In the genomic region with DNA sequence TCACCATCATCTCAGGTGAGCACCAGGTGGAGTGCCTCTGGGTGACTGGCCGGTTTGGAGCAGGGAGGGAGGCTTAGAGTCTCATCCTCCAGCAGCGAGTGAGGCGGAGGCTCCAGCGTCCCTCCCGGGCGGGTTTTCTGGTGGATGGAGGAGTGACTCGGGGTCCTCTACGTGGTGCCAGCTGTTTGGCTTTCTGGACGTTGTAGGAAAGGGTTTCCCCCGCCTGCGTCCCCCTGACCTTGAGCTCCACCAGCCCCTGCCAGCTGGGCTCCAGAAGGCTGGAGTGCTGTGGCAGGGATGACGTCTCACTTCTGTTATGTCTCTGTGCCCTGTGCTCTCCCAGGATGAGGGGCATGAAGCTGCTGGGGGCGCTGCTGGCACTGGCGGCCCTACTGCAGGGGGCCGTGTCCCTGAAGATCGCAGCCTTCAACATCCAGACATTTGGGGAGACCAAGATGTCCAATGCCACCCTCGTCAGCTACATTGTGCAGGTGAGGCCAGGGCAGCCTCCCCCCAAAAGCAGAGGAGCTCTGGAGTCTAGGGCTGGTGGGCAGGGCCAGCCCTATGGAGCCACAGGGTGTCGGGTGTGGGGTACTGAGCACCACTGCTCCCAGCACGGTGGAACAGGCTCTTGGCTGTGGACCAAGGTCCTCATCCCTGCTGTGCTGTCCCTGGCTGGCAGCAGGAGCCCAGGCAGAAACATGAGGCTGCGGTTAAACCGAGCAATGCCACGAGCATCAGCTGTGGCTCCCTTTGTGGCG, we compare ENCODE assay signal across 17 cellular contexts. TPM values are rescaled to one million over a fixed set of nuclear protein-coding genes. Genes with fewer than 3 reads are reported as not detected.
DNase-seq lines count a peak whose midpoint lies in the region; ATAC-seq, FAIRE-seq and TF ChIP-seq lines count a peak whose summit lies in the region.
"Had no signal": no experiment of that assay in that cellular context is flagged by ENCODE, and none has a peak within 500 bp of the region (broad histone marks: within the 10 kb centered on the region; RNA-seq: fewer than 3 reads in every experiment).

No MANE protein-coding gene starts in this region.

- no peak for ATAC-seq in natural killer cell treated with Interleukin-12 subunit alpha and Interleukin-12 subunit beta and Interleukin-15 and Interleukin-18, amount 100 ng/mL, for 72 hours
- ATAC-seq in natural killer cell (no peak), HG02798 (IDR thresholded peaks at IDR 0.05; ENCODE audit: poor library complexity, unreplicated experiment) (no peak)

- H3K4me1 ChIP-seq in endodermal cell (ENCODE audit: control insufficient read depth, insufficient read depth, low read length) (peaks cover 6% of the 10 kb centered on the region), mucosa of rectum (ENCODE audit: control insufficient read depth in 2 of 2, insufficient read depth in 2 of 2, low read length in 2 of 2) (peaks cover 8 to 27% of the 10 kb centered on the region in 2 donors)
- H3K4me1 ChIP-seq: esophagus squamous epithelium had no signal

- no peak overlapping the region for H3K27ac Mint-ChIP-seq in natural killer cell treated with Interleukin-12 subunit alpha and Interleukin-12 subunit beta and Interleukin-15 and Interleukin-18, amount 100 ng/mL, for 72 hours
- H3K27ac Mint-ChIP-seq in natural killer cell (no peak overlapping the region), endodermal cell (peak overlapping the region; percentile 87)
- H3K27ac Mint-ChIP-seq: T-helper 17 cell had no signal

- H3K4me3 ChIP-seq in endodermal cell (ENCODE audit: low read length) (no peak overlapping the region), mucosa of rectum (ENCODE audit: low read length in 2 of 2) (peak overlapping the region in 1 of 2 donors; percentile 64)
- H3K4me3 ChIP-seq: esophagus squamous epithelium had no signal

- H3K9ac ChIP-seq in endodermal cell (ENCODE audit: extremely low read depth, low read length, poor library complexity, severe bottlenecking) (no peak overlapping the region), mucosa of rectum (ENCODE audit: low read depth in 1 of 2, low read length in 2 of 2) (peak overlapping the region; percentile 14 to 68)

- 96 to 97% methylated on average over 15 to 23 of the region's 23 CpGs for WGBS in endodermal cell (ENCODE audit: insufficient coverage in 1 of 2, insufficient read length in 1 of 2), 2 experiments

- no peaks in the 10 kb centered on the region for H3K9me3 Mint-ChIP-seq in natural killer cell treated with Interleukin-12 subunit alpha and Interleukin-12 subunit beta and Interleukin-15 and Interleukin-18, amount 100 ng/mL, for 72 hours
- H3K9me3 Mint-ChIP-seq in natural killer cell (no peaks in the 10 kb centered on the region), endodermal cell (no peaks in the 10 kb centered on the region)
- H3K9me3 Mint-ChIP-seq: activated T-cell treated with anti-CD3 and anti-CD28 coated beads, Interleukin-2, amount 50 U/mL, for 4 hours; neural crest cell had no signal

- peak; percentile 55 for DNase-seq in natural killer cell treated with Interleukin-12 subunit alpha and Interleukin-12 subunit beta and Interleukin-15 and Interleukin-18, amount 100 ng/mL, for 72 hours (ENCODE audit: low spot score)
- DNase-seq in natural killer cell: no peak
- peak; percentile 44 for DNase-seq in endodermal cell
- no peak for DNase-seq in SW 1271 (lab: John Stamatoyannopoulos, UW)
- no peak for DNase-seq in DMS53 treated with DMSO at 0.1 percent for 48 hours (lab: John Stamatoyannopoulos, UW; ENCODE audit: unreplicated experiment)
- no peak for DNase-seq in GM19239 (ENCODE audit: insufficient read length, low spot score)
- DNase-seq: activated T-cell treated with anti-CD3 and anti-CD28 coated beads, Interleukin-2, amount 50 U/mL, for 4 hours; cortex of kidney; DND-41; esophagus squamous epithelium; NCI-H510A; stimulated activated naive CD8-positive, alpha-beta T cell treated with anti-CD3 and anti-CD28 coated beads, Interleukin-15, Interleukin-2, amounts not matched to agents 100 U/mL and 50 U/mL, for 24 hours; T-helper 17 cell had no signal

- no peaks in the 10 kb centered on the region for H3K27me3 Mint-ChIP-seq in natural killer cell treated with Interleukin-12 subunit alpha and Interleukin-12 subunit beta and Interleukin-15 and Interleukin-18, amount 100 ng/mL, for 72 hours
- no peaks in the 10 kb centered on the region for H3K27me3 Mint-ChIP-seq in natural killer cell (ENCODE audit: low read depth in 2 of 2)
- no peaks in the 10 kb centered on the region for H3K27me3 Mint-ChIP-seq in endodermal cell (ENCODE audit: insufficient read depth)
- H3K27me3 Mint-ChIP-seq: T-helper 17 cell had no signal

- H3K36me3 Mint-ChIP-seq in natural killer cell treated with Interleukin-12 subunit alpha and Interleukin-12 subunit beta and Interleukin-15 and Interleukin-18, amount 100 ng/mL, for 72 hours: peaks cover 8% of the 10 kb centered on the region
- no peaks in the 10 kb centered on the region for H3K36me3 Mint-ChIP-seq in natural killer cell
- H3K36me3 Mint-ChIP-seq in endodermal cell (ENCODE audit: low read depth): peaks cover 51% of the 10 kb centered on the region

- TF ChIP-seq CTCF in natural killer cell (IDR thresholded peaks at IDR 0.05): no peak
- no peak for TF ChIP-seq CTCF in endodermal cell (conservative IDR thresholded peaks at IDR 0.05)

- no peak overlapping the region for H3K4me3 Mint-ChIP-seq in natural killer cell treated with Interleukin-12 subunit alpha and Interleukin-12 subunit beta and Interleukin-15 and Interleukin-18, amount 100 ng/mL, for 72 hours
- H3K4me3 Mint-ChIP-seq in natural killer cell (no peak overlapping the region), endodermal cell (no peak overlapping the region)
- H3K4me3 Mint-ChIP-seq: activated T-cell treated with anti-CD3 and anti-CD28 coated beads, Interleukin-2, amount 50 U/mL, for 4 hours; T-helper 17 cell had no signal

- H3K9me3 ChIP-seq in endodermal cell (ENCODE audit: control insufficient read depth, low read length) (no peaks in the 10 kb centered on the region), mucosa of rectum (ENCODE audit: control insufficient read depth in 2 of 2, low read length in 2 of 2) (no peaks in the 10 kb centered on the region)
- H3K9me3 ChIP-seq: esophagus squamous epithelium had no signal

- peak overlapping the region; percentile 32 for H3K27ac ChIP-seq in endodermal cell (ENCODE audit: low read depth, low read length)
- H3K27ac ChIP-seq in mucosa of rectum (ENCODE audit: low read depth in 2 of 2, low read length in 2 of 2): peak overlapping the region; percentile 71 to 83
- H3K27ac ChIP-seq: esophagus squamous epithelium, HL-60 had no signal

- FAIRE-seq in GM19239 (lab: Jason Lieb, UNC): no peak

- peaks cover 0 to 6% of the 10 kb centered on the region in 2 donors for H3K4me1 Mint-ChIP-seq in natural killer cell treated with Interleukin-12 subunit alpha and Interleukin-12 subunit beta and Interleukin-15 and Interleukin-18, amount 100 ng/mL, for 72 hours (ENCODE audit: low read depth in 2 of 2)
- peaks cover 6% of the 10 kb centered on the region in 2 donors for H3K4me1 Mint-ChIP-seq in natural killer cell
- peaks cover 14% of the 10 kb centered on the region for H3K4me1 Mint-ChIP-seq in endodermal cell

- H3K27me3 ChIP-seq in endodermal cell (ENCODE audit: control insufficient read depth, insufficient read depth, low read length, poor library complexity, severe bottlenecking) (no peaks in the 10 kb centered on the region), mucosa of rectum (ENCODE audit: control insufficient read depth in 2 of 2, insufficient read depth in 2 of 2, low read length in 2 of 2) (no peaks in the 10 kb centered on the region)
- H3K27me3 ChIP-seq: esophagus squamous epithelium had no signal

- H3K36me3 ChIP-seq in endodermal cell (ENCODE audit: control insufficient read depth, insufficient read depth, low read length) (peaks cover 64% of the 10 kb centered on the region), mucosa of rectum (ENCODE audit: control insufficient read depth in 2 of 2, insufficient read depth in 2 of 2, low read length in 2 of 2) (peaks cover 34 to 58% of the 10 kb centered on the region in 2 donors)

- intact Hi-C loops in natural killer cell (cut with micrococcal nuclease): no loop called here

RNA-seq across cellular contexts. Expression of a gene that starts 0.7 kb away (rescaled TPM):
- total RNA-seq in natural killer cell treated with Interleukin-12 subunit alpha and Interleukin-12 subunit beta and Interleukin-15 and Interleukin-18, amount 100 ng/mL, for 72 hours: 10 to 100 TPM; 19.1 to 25.5 TPM
- total RNA-seq in natural killer cell (10 to 100 TPM; 29.9 to 47.8 (median 34.9) TPM), endodermal cell (10 to 100 TPM; 31.2 to 32.2 TPM)
- 20.6 TPM for polyA plus RNA-seq in endodermal cell (2013, experiment 1 of 2)
- 18.7 TPM for polyA plus RNA-seq in endodermal cell (2013, experiment 2 of 2)

RNA-seq across cellular contexts. Expression of a gene that starts 43.8 kb away (rescaled TPM):
- total RNA-seq in natural killer cell treated with Interleukin-12 subunit alpha and Interleukin-12 subunit beta and Interleukin-15 and Interleukin-18, amount 100 ng/mL, for 72 hours: 10 to 100 TPM; 13.4 to 18.4 TPM
- total RNA-seq in natural killer cell: 10 to 100 TPM; 13.5 to 18.6 (median 15.5) TPM
- 10 to 100 TPM; 11.0 to 15.9 TPM for total RNA-seq in endodermal cell
- polyA plus RNA-seq in endodermal cell (2013, experiment 1 of 2): 11.0 TPM
- polyA plus RNA-seq in endodermal cell (2013, experiment 2 of 2): 11.3 TPM

Comparison
In these comparisons a context has a peak if more than half of its experiments do, and no peak if none do; other contexts are left out.
1. DNase-seq: peak in natural killer cell treated with Interleukin-12 subunit alpha and Interleukin-12 subunit beta and Interleukin-15 and Interleukin-18, amount 100 ng/mL, for 72 hours (single experiment) and endodermal cell (single experiment); none in natural killer cell (single experiment), SW 1271 (0 of 2), DMS53 treated with DMSO at 0.1 percent for 48 hours (single experiment) and GM19239 (single experiment).